In the genomic region with DNA sequence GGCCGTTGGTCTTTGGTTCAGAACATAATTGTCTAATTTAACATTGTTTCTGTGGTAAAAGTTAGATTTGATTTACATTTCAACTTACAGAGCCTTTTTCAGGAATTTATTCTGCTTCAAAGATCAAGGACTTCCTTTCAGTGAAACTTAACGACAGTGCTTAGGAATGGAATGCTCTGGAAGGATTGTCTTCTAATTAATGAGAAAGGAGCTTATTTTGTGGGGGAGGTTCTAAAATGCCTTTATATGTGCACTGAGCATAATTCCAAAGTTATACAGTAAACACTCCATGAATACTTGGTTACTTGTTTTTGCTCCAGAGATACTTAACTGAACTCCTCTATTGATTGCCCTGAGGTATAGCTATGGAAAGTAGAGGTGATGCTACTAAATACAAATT, we compare ENCODE assay signal across 12 cellular contexts.
DNase-seq lines count a peak whose midpoint lies in the region; ATAC-seq and TF ChIP-seq lines count a peak whose summit lies in the region.
"Had no signal": no experiment of that assay in that cellular context is flagged by ENCODE, and none has a peak within 500 bp of the region (broad histone marks: within the 10 kb centered on the region; RNA-seq: fewer than 3 reads in every experiment).

No MANE protein-coding gene starts in this region.

- TF ChIP-seq CTCF in HCT116 (IDR thresholded peaks at IDR 0.05 in 2 of 3, conservative IDR thresholded peaks at IDR 0.05 in 1 of 3; ENCODE audit: borderline replicate concordance in 1 of 3, insufficient read depth in 1 of 3, low read depth in 2 of 3, low read length in 2 of 3) (no peak), hepatocyte (IDR thresholded peaks at IDR 0.05; ENCODE audit: poor library complexity) (no peak), retinal pigment epithelial cell (conservative IDR thresholded peaks at IDR 0.05; ENCODE audit: low read depth, low read length) (no peak), dorsolateral prefrontal cortex (IDR thresholded peaks at IDR 0.05 in 54 of 56, conservative IDR thresholded peaks at IDR 0.05 in 2 of 56; ENCODE audit: low read depth in 1 of 56, partially characterized antibody in 56 of 56) (no peak)
- no peak for TF ChIP-seq CTCF in CD8-positive, alpha-beta T cell (IDR thresholded peaks at IDR 0.05)

- H4K20me1 ChIP-seq in HCT116 (ENCODE audit: insufficient read depth) = no peaks in the 10 kb centered on the region
- H4K20me1 ChIP-seq in hepatocyte (ENCODE audit: insufficient read depth, poor library complexity, severe bottlenecking) = no peaks in the 10 kb centered on the region
- H4K20me1 ChIP-seq: BLaER1 had no signal

- CTCF ChIA-PET in HCT116 (lab: Charles Lee) = no interaction called here
- CTCF ChIA-PET in CD8-positive, alpha-beta T cell (lab: Charles Lee) = no interaction called here

- H2AFZ ChIP-seq in HCT116 (ENCODE audit: low read depth, low read length, poor library complexity, severe bottlenecking) = no peak overlapping the region
- no peak overlapping the region for H2AFZ ChIP-seq in hepatocyte

- RAD21 ChIA-PET in HCT116 (lab: Charles Lee; ENCODE audit: low non-redundant PET in 1 of 2, low total read pairs in 2 of 2, uncharacterized antibody in 2 of 2, unreplicated experiment in 2 of 2) = no interaction called here

- H3K36me3 ChIP-seq in HCT116 (ENCODE audit: control insufficient read depth in 1 of 2, insufficient read depth in 2 of 2, low read length in 2 of 2) = no peaks in the 10 kb centered on the region
- H3K36me3 ChIP-seq in hepatocyte (replicated peaks; ENCODE audit: insufficient read depth, low read depth) = no peaks in the 10 kb centered on the region
- H3K36me3 ChIP-seq in mesodermal cell (ENCODE audit: control insufficient read depth, insufficient read depth, low read length) = no peaks in the 10 kb centered on the region
- H3K36me3 ChIP-seq in CD8-positive, alpha-beta T cell (ENCODE audit: insufficient read depth, low read length) = no peaks in the 10 kb centered on the region
- H3K36me3 ChIP-seq: BLaER1 had no signal

- H3K27me3 ChIP-seq in HCT116 (ENCODE audit: insufficient read depth, low read length) (no peaks in the 10 kb centered on the region; the same call in 1 of the 2 replicates), hepatocyte (no peaks in the 10 kb centered on the region), dorsolateral prefrontal cortex (no peaks in the 10 kb centered on the region)
- no peaks in the 10 kb centered on the region for H3K27me3 ChIP-seq in CD8-positive, alpha-beta T cell (ENCODE audit: insufficient read depth, low read length)
- H3K27me3 ChIP-seq: BLaER1 had no signal

- DNase-seq in HCT116 (ENCODE audit: low read depth, low spot score) (no peak), hepatocyte (ENCODE audit: low spot score) (no peak), retinal pigment epithelial cell (ENCODE audit: low read depth) (peak; percentile 68), middle frontal gyrus (ENCODE audit: extremely low spot score, low spot score) (no peak), dorsolateral prefrontal cortex (no peak)
- DNase-seq in CD8-positive, alpha-beta T cell = no peak
- DNase-seq: 8988T; AML-193; CD4-positive, CD25-positive, alpha-beta regulatory T cell; DMS 273 treated with DMSO at 0.1 percent for 48 hours had no signal

- no peaks in the 10 kb centered on the region for H3K9me3 Mint-ChIP-seq in CD8-positive, alpha-beta T cell
- H3K9me3 Mint-ChIP-seq: CD4-positive, CD25-positive, alpha-beta regulatory T cell had no signal

- H3K9me3 ChIP-seq in HCT116 (ENCODE audit: control insufficient read depth in 1 of 2, insufficient read depth in 1 of 2, low read depth in 1 of 2, low read length in 2 of 2) (no peaks in the 10 kb centered on the region), hepatocyte (ENCODE audit: low read depth) (no peaks in the 10 kb centered on the region), mesodermal cell (ENCODE audit: control insufficient read depth, low read length) (no peaks in the 10 kb centered on the region)
- no peaks in the 10 kb centered on the region for H3K9me3 ChIP-seq in CD8-positive, alpha-beta T cell (ENCODE audit: low read length)
- H3K9me3 ChIP-seq: BLaER1 had no signal

- no peak for TF ChIP-seq RAD21 in HCT116 (IDR thresholded peaks at IDR 0.05; ENCODE audit: low read depth)

- H3K27ac Mint-ChIP-seq in CD8-positive, alpha-beta T cell = no peak overlapping the region
- H3K27ac Mint-ChIP-seq: CD4-positive, CD25-positive, alpha-beta regulatory T cell had no signal

- no peak overlapping the region for H3K4me3 ChIP-seq in HCT116 (replicated peaks in 1 of 2; ENCODE audit: low read depth in 1 of 2, low read length in 2 of 2)
- H3K4me3 ChIP-seq in hepatocyte = no peak overlapping the region
- H3K4me3 ChIP-seq in mesodermal cell (ENCODE audit: extremely low read depth, insufficient read depth, low read length, poor library complexity, severe bottlenecking) = no peak overlapping the region
- no peak overlapping the region for H3K4me3 ChIP-seq in retinal pigment epithelial cell (ENCODE audit: low read length)
- no peak overlapping the region for H3K4me3 ChIP-seq in CD8-positive, alpha-beta T cell (ENCODE audit: low read depth, low read length)
- no peak overlapping the region for H3K4me3 ChIP-seq in dorsolateral prefrontal cortex
- H3K4me3 ChIP-seq: BLaER1 had no signal

- peak overlapping the region; percentile 41 for H3K4me2 ChIP-seq in HCT116 (ENCODE audit: low read length)
- no peak overlapping the region for H3K4me2 ChIP-seq in hepatocyte
- H3K4me2 ChIP-seq: BLaER1 had no signal

- H3K4me1 ChIP-seq in HCT116 (ENCODE audit: control insufficient read depth in 1 of 2, insufficient read depth in 2 of 2, low read length in 2 of 2) (peaks cover 13 to 16% of the 10 kb centered on the region in 2 experiments), hepatocyte (ENCODE audit: insufficient read depth) (peaks cover 4% of the 10 kb centered on the region), mesodermal cell (ENCODE audit: control insufficient read depth, insufficient read depth, low read length, poor library complexity, severe bottlenecking) (peaks cover 9% of the 10 kb centered on the region)
- no peaks in the 10 kb centered on the region for H3K4me1 ChIP-seq in CD8-positive, alpha-beta T cell (ENCODE audit: insufficient read depth, low read length)
- H3K4me1 ChIP-seq: BLaER1 had no signal

- no peak for TF ChIP-seq POLR2A in HCT116 (IDR thresholded peaks at IDR 0.05; ENCODE audit: borderline replicate concordance, extremely low read depth, insufficient read depth, insufficient read length)

- no peak overlapping the region for H3K9ac ChIP-seq in HCT116 (ENCODE audit: low read length)
- H3K9ac ChIP-seq: BLaER1 had no signal

- H3K27me3 Mint-ChIP-seq in CD8-positive, alpha-beta T cell (ENCODE audit: low read depth) = peaks cover 14% of the 10 kb centered on the region
- H3K27me3 Mint-ChIP-seq: CD4-positive, CD25-positive, alpha-beta regulatory T cell had no signal

- H3K27ac ChIP-seq in HCT116 (ENCODE audit: low read depth, low read length) = no peak overlapping the region
- H3K27ac ChIP-seq in hepatocyte = peak overlapping the region; percentile 9
- H3K27ac ChIP-seq in mesodermal cell (ENCODE audit: low read depth, low read length, severe bottlenecking) = peak overlapping the region; percentile 20
- no peak overlapping the region for H3K27ac ChIP-seq in CD8-positive, alpha-beta T cell (ENCODE audit: low read depth, low read length)
- H3K27ac ChIP-seq in dorsolateral prefrontal cortex = no peak overlapping the region
- H3K27ac ChIP-seq: BLaER1 had no signal

- no peaks in the 10 kb centered on the region for H3K4me1 Mint-ChIP-seq in CD8-positive, alpha-beta T cell (ENCODE audit: low read depth)
- H3K4me1 Mint-ChIP-seq: CD4-positive, CD25-positive, alpha-beta regulatory T cell had no signal

- POLR2A ChIA-PET in HCT116 (lab: Charles Lee) = no interaction called here
- POLR2A ChIA-PET in CD8-positive, alpha-beta T cell (lab: Charles Lee) = no interaction called here

- BruUV-seq in HCT116 (replicated peaks; lab: Mats Ljungman, UMichigan) = no TSS peak

- ATAC-seq in HCT116 = no peak
- ATAC-seq in CD8-positive, alpha-beta T cell = no peak

- no peaks in the 10 kb centered on the region for H3K79me2 ChIP-seq in HCT116 (ENCODE audit: insufficient read depth, low read length)
- no peaks in the 10 kb centered on the region for H3K79me2 ChIP-seq in hepatocyte

- no peaks in the 10 kb centered on the region for H3K36me3 Mint-ChIP-seq in CD8-positive, alpha-beta T cell
- H3K36me3 Mint-ChIP-seq: CD4-positive, CD25-positive, alpha-beta regulatory T cell had no signal

- WGBS in hepatocyte (ENCODE audit: low lambda C conversion rate, missing lambda C conversion rate) = 47% methylated on average over 2 of the region's 2 CpGs
- no CpG with 5 or more reads among the region's 2 CpGs for WGBS in mesodermal cell (ENCODE audit: insufficient coverage in 2 of 2), 2 experiments

- no peak overlapping the region for H3K4me3 Mint-ChIP-seq in CD8-positive, alpha-beta T cell
- H3K4me3 Mint-ChIP-seq: CD4-positive, CD25-positive, alpha-beta regulatory T cell had no signal

- H3K9me2 ChIP-seq in HCT116 (ENCODE audit: insufficient read depth) = no peaks in the 10 kb centered on the region
- no peaks in the 10 kb centered on the region for H3K9me2 ChIP-seq in hepatocyte (replicated peaks; ENCODE audit: insufficient read depth)

- intact Hi-C loops in HCT116 (cut with micrococcal nuclease) = no loop called here
- intact Hi-C loops in CD8-positive, alpha-beta T cell (cut with DNase I, micrococcal nuclease) = no loop called here
- intact Hi-C loops in dorsolateral prefrontal cortex (cut with DNase I) = no loop called here

TF ChIP-seq in HCT116, 20 proteins besides CTCF, POLR2A, EP300 and RAD21:
- TF ChIP-seq EZH2 (IDR thresholded peaks at IDR 0.05) = no peak
TF ChIP-seq in HCT116: peak in this region for 0.

Comparison
In these comparisons a context has a peak if more than half of its experiments do, and no peak if none do; other contexts are left out.
1. H3K27ac ChIP-seq: peak in hepatocyte (single experiment) and mesodermal cell (single experiment); none in HCT116 (single experiment), CD8-positive, alpha-beta T cell (single experiment) and dorsolateral prefrontal cortex (0 of 59).